Comparison of ENCODE assay signal across 11 cellular contexts in the genomic region with DNA sequence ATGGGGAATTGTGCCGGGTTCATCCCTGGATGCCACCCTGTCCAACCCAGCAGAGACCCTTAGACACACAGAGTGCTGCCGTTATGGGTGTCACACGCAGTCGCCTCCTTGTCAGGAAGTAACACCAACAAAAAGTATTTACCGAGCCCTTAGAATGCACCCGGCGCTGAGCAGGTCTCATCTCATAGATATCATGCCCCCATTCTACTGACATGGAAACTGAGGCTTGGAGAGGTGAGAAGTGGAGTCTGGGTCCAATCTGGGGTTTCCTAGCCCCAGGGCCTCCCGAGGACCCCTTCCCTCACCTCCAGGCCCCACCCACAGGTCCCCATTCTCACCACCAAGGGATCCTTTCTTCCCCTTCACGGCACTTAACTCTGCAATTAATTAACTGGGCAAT. TPM values are rescaled to one million over a fixed set of nuclear protein-coding genes. Genes with fewer than 3 reads are reported as not detected.
DNase-seq lines count a peak whose midpoint lies in the region; TF ChIP-seq lines count a peak whose summit lies in the region.
"Had no signal": no experiment of that assay in that cellular context is flagged by ENCODE, and none has a peak within 500 bp of the region (broad histone marks: within the 10 kb centered on the region; RNA-seq: fewer than 3 reads in every experiment).

No MANE protein-coding gene starts in this region.

- H3K79me2 ChIP-seq in Loucy (ENCODE audit: insufficient read depth, low read length) (no peaks in the 10 kb centered on the region), osteoblast (ENCODE audit: insufficient read depth, low read length) (no peaks in the 10 kb centered on the region)

- H3F3A ChIP-seq in Loucy (ENCODE audit: low read depth), result no peaks in the 10 kb centered on the region

- H3K9me3 Mint-ChIP-seq in chondrocyte (ENCODE audit: low read depth), result no peaks in the 10 kb centered on the region
- H3K9me3 Mint-ChIP-seq: CD4-positive, CD25-positive, alpha-beta regulatory T cell had no signal

- peaks cover 0 to 6% (median 0%) of the 10 kb centered on the region in 11 experiments; a peak in 1 of 22 replicates for H4K20me1 ChIP-seq in BLaER1 treated with 17β-estradiol and CSF1 and Interleukin-3, amounts not matched to agents 10 nM and 100 nM
- no peaks in the 10 kb centered on the region for H4K20me1 ChIP-seq in Loucy (ENCODE audit: insufficient read depth, low read length, poor library complexity, severe bottlenecking)
- no peaks in the 10 kb centered on the region for H4K20me1 ChIP-seq in osteoblast (ENCODE audit: insufficient read depth, low read length)

- H3K4me2 ChIP-seq in BLaER1 treated with 17β-estradiol and CSF1 and Interleukin-3, amounts not matched to agents 10 nM and 100 nM, result peak overlapping the region in 9 of 11 experiments; percentile 60 to 88 (median 73); a peak in 17 of 22 replicates
- peak overlapping the region; percentile 88 for H3K4me2 ChIP-seq in Loucy (ENCODE audit: low read depth, low read length, poor library complexity, severe bottlenecking)
- H3K4me2 ChIP-seq in osteoblast (ENCODE audit: insufficient read depth, low read length), result no peak overlapping the region

- H3K4me1 ChIP-seq in BLaER1 treated with 17β-estradiol and CSF1 and Interleukin-3, amounts not matched to agents 10 nM and 100 nM, result peaks cover 9 to 23% (median 18%) of the 10 kb centered on the region in 10 experiments; a peak in 19 of 20 replicates
- peaks cover 7% of the 10 kb centered on the region for H3K4me1 ChIP-seq in Loucy (ENCODE audit: insufficient read depth, low read length, poor library complexity, severe bottlenecking)
- no peaks in the 10 kb centered on the region for H3K4me1 ChIP-seq in osteoblast (ENCODE audit: insufficient read depth, low read length)

- H3K9ac ChIP-seq in BLaER1 treated with 17β-estradiol and CSF1 and Interleukin-3, amounts not matched to agents 10 nM and 100 nM, result peak overlapping the region in 2 of 11 experiments; percentile 59 to 74; a peak in 1 of 22 replicates
- no peak overlapping the region for H3K9ac ChIP-seq in Loucy (ENCODE audit: low read depth, low read length, poor library complexity, severe bottlenecking)

- no peaks in the 10 kb centered on the region for H3K36me3 Mint-ChIP-seq in chondrocyte (ENCODE audit: low read depth)
- H3K36me3 Mint-ChIP-seq: CD4-positive, CD25-positive, alpha-beta regulatory T cell had no signal

- H3K4me3 ChIP-seq in BLaER1 treated with 17β-estradiol and CSF1 and Interleukin-3, amounts not matched to agents 10 nM and 100 nM, result no peak overlapping the region
- H3K4me3 ChIP-seq in Loucy (ENCODE audit: low read length, poor library complexity, severe bottlenecking) (no peak overlapping the region), osteoblast (ENCODE audit: insufficient read depth, low read length) (no peak overlapping the region)

- H3K9me3 ChIP-seq in BLaER1 treated with 17β-estradiol and CSF1 and Interleukin-3, amounts not matched to agents 10 nM and 100 nM (replicated peaks in 1 of 11), result no peaks in the 10 kb centered on the region
- H3K9me3 ChIP-seq in Loucy (ENCODE audit: insufficient read depth, low read depth, low read length), result no peaks in the 10 kb centered on the region
- H3K9me3 ChIP-seq in osteoblast (ENCODE audit: low read depth, low read length), result no peaks in the 10 kb centered on the region

- DNase-seq in chondrocyte (ENCODE audit: low spot score) (peak; percentile 46), osteoblast (ENCODE audit: insufficient read length, low spot score, missing footprints) (peak; percentile 31), kidney glomerular epithelial cell (lab: John Stamatoyannopoulos, UW) (no peak), NCI-H1048 (lab: John Stamatoyannopoulos, UW) (no peak), HUDEP-2 (lab: John Stamatoyannopoulos, UW; ENCODE audit: unreplicated experiment in 76 of 76) (no peak)
- DNase-seq: CD4-positive, CD25-positive, alpha-beta regulatory T cell; GOT3; NCI-H187 treated with DMSO at 0.1 percent for 48 hours had no signal

- no peak for TF ChIP-seq CTCF in Loucy (conservative IDR thresholded peaks at IDR 0.05; ENCODE audit: low read length)
- no peak for TF ChIP-seq CTCF in chondrocyte (IDR thresholded peaks at IDR 0.05)
- no peak for TF ChIP-seq CTCF in osteoblast (IDR thresholded peaks at IDR 0.05; ENCODE audit: extremely low read depth, low read depth, low read length)

- H3K27ac ChIP-seq in BLaER1 treated with 17β-estradiol and CSF1 and Interleukin-3, amounts not matched to agents 10 nM and 100 nM, result no peak overlapping the region
- H3K27ac ChIP-seq in osteoblast (ENCODE audit: low read depth, low read length), result no peak overlapping the region

- H3K4me3 Mint-ChIP-seq in chondrocyte (ENCODE audit: unreplicated experiment), result no peak overlapping the region
- H3K4me3 Mint-ChIP-seq: CD4-positive, CD25-positive, alpha-beta regulatory T cell had no signal

- H3K4me1 Mint-ChIP-seq in chondrocyte (ENCODE audit: low read depth), result peaks cover 26% of the 10 kb centered on the region
- H3K4me1 Mint-ChIP-seq: CD4-positive, CD25-positive, alpha-beta regulatory T cell had no signal

- no peaks in the 10 kb centered on the region for H3K9me2 ChIP-seq in Loucy (replicated peaks; ENCODE audit: low read depth, low read length)

- no peaks in the 10 kb centered on the region for H3K36me3 ChIP-seq in BLaER1 treated with 17β-estradiol and CSF1 and Interleukin-3, amounts not matched to agents 10 nM and 100 nM
- H3K36me3 ChIP-seq in Loucy (ENCODE audit: insufficient read depth, low read length), result no peaks in the 10 kb centered on the region
- no peaks in the 10 kb centered on the region for H3K36me3 ChIP-seq in osteoblast (ENCODE audit: insufficient read depth, low read length)

- H3K27ac Mint-ChIP-seq in chondrocyte (ENCODE audit: unreplicated experiment), result no peak overlapping the region
- H3K27ac Mint-ChIP-seq: CD4-positive, CD25-positive, alpha-beta regulatory T cell had no signal

- H3K27me3 Mint-ChIP-seq in chondrocyte (ENCODE audit: low read depth), result no peaks in the 10 kb centered on the region

- no peaks in the 10 kb centered on the region for H3K27me3 ChIP-seq in BLaER1 treated with 17β-estradiol and CSF1 and Interleukin-3, amounts not matched to agents 10 nM and 100 nM
- H3K27me3 ChIP-seq in Loucy (ENCODE audit: insufficient read depth, low read length, poor library complexity, severe bottlenecking) (no peaks in the 10 kb centered on the region), osteoblast (ENCODE audit: insufficient read depth, low read length) (peaks cover 23% of the 10 kb centered on the region)

- H2AFZ ChIP-seq in Loucy (ENCODE audit: low read length) (peak overlapping the region; percentile 94; the same call in 1 of the 2 replicates), osteoblast (ENCODE audit: low read length) (no peak overlapping the region)

RNA-seq across cellular contexts. Expression of gene BARHL1, which starts 36.8 kb away (rescaled TPM):
- total RNA-seq in chondrocyte (not detected in 3 replicates), osteoblast (not detected in 2 replicates)
- total RNA-seq: CD4-positive, CD25-positive, alpha-beta regulatory T cell; SK-MEL-5 had no signal

Comparison
In these comparisons a context has a peak if more than half of its experiments do, and no peak if none do; other contexts are left out.
1. DNase-seq: peak in chondrocyte (single experiment) and osteoblast (single experiment); none in kidney glomerular epithelial cell (single experiment), NCI-H1048 (single experiment) and HUDEP-2 (0 of 76).